8 cellular contexts compared by ENCODE assay signal in genomic region chr7:47574473-47575328, GRCh38. TPM values are rescaled to one million over a fixed set of nuclear protein-coding genes. Genes with fewer than 3 reads are reported as not detected.
DNase-seq lines count a peak whose midpoint lies in the region; ATAC-seq and TF ChIP-seq lines count a peak whose summit lies in the region.

No MANE protein-coding gene starts in this region.

- intact Hi-C loops in dorsolateral prefrontal cortex (cut with DNase I) = loop anchor here in 1 of 2 donors (10.0 kb wide), 1 partner anchor 310 kb away; no protein-coding TSS in a partner anchor
- intact Hi-C loops in activated T-helper 1 cell treated with anti-CD3 and anti-CD28 coated beads, Interleukin-12 subunit alpha, Interleukin-12 subunit beta, Interleukin-2, Interleukin-4 antibody, amounts not matched to agents 30 ng/mL and 10 ng/mL and 1 ng/mL, durations not matched to agents 14 hours and 24 hours and 36 hours (cut with micrococcal nuclease) = no loop called here

- H3K36me3 Mint-ChIP-seq in activated T-helper 1 cell treated with anti-CD3 and anti-CD28 coated beads, Interleukin-12 subunit alpha, Interleukin-12 subunit beta, Interleukin-2, Interleukin-4 antibody, amounts not matched to agents 30 ng/mL and 10 ng/mL and 1 ng/mL, durations not matched to agents 14 hours and 24 hours and 36 hours (ENCODE audit: low read depth) = no peaks in the 10 kb centered on the region
- no peaks in the 10 kb centered on the region for H3K36me3 Mint-ChIP-seq in activated naive CD4-positive, alpha-beta T cell treated with anti-CD3 and anti-CD28 coated beads, Interleukin-2, amount 50 U/mL, for 72 hours

- no peak overlapping the region for H3K4me3 Mint-ChIP-seq in activated T-helper 1 cell treated with anti-CD3 and anti-CD28 coated beads, Interleukin-12 subunit alpha, Interleukin-12 subunit beta, Interleukin-2, Interleukin-4 antibody, amounts not matched to agents 30 ng/mL and 10 ng/mL and 1 ng/mL, durations not matched to agents 14 hours and 24 hours and 36 hours

- H3K9me3 Mint-ChIP-seq in activated T-helper 1 cell treated with anti-CD3 and anti-CD28 coated beads, Interleukin-12 subunit alpha, Interleukin-12 subunit beta, Interleukin-2, Interleukin-4 antibody, amounts not matched to agents 30 ng/mL and 10 ng/mL and 1 ng/mL, durations not matched to agents 14 hours and 24 hours and 36 hours = no peaks in the 10 kb centered on the region
- peaks cover 0 to 7% of the 10 kb centered on the region in 2 donors for H3K9me3 Mint-ChIP-seq in activated naive CD4-positive, alpha-beta T cell treated with anti-CD3 and anti-CD28 coated beads, Interleukin-2, amount 50 U/mL, for 72 hours

- DNase-seq in RWPE1 (ENCODE audit: low spot score) (no peak), midbrain (lab: John Stamatoyannopoulos, UW) (peak; percentile 43), dorsolateral prefrontal cortex (no peak)
- DNase-seq in activated effector memory CD4-positive, alpha-beta T cell treated with anti-CD3 and anti-CD28 coated beads, Interleukin-2, amount 50 U/mL, for 16 hours = no peak
- DNase-seq in activated T-helper 1 cell treated with anti-CD3 and anti-CD28 coated beads, Interleukin-12 subunit alpha, Interleukin-12 subunit beta, Interleukin-2, Interleukin-4 antibody, amounts not matched to agents 30 ng/mL and 10 ng/mL and 1 ng/mL, durations not matched to agents 14 hours and 24 hours and 36 hours (ENCODE audit: low spot score) = no peak
- DNase-seq in activated naive CD4-positive, alpha-beta T cell treated with anti-CD3 and anti-CD28 coated beads, Interleukin-2, amount 50 U/mL, for 72 hours (ENCODE audit: low spot score in 2 of 2) = no peak

- H3K4me3 ChIP-seq in dorsolateral prefrontal cortex = no peak overlapping the region

- ATAC-seq in GM18868 (IDR thresholded peaks at IDR 0.05; ENCODE audit: unreplicated experiment) = peak; percentile 87
- ATAC-seq in HG02885 (IDR thresholded peaks at IDR 0.05; ENCODE audit: poor library complexity, unreplicated experiment) = peak; percentile 85
- no peak for ATAC-seq in activated naive CD4-positive, alpha-beta T cell treated with anti-CD3 and anti-CD28 coated beads, Interleukin-2, amount 50 U/mL, for 72 hours

- CTCF ChIA-PET in RWPE1 (lab: Yijun Ruan, JAX) = interaction anchor here (0.6 to 1.0 kb wide), 2 partner anchors 60 to 139 kb away, joined by 3 read pairs; no protein-coding TSS in a partner anchor

- peaks cover 9% of the 10 kb centered on the region for H3K4me1 Mint-ChIP-seq in activated T-helper 1 cell treated with anti-CD3 and anti-CD28 coated beads, Interleukin-12 subunit alpha, Interleukin-12 subunit beta, Interleukin-2, Interleukin-4 antibody, amounts not matched to agents 30 ng/mL and 10 ng/mL and 1 ng/mL, durations not matched to agents 14 hours and 24 hours and 36 hours (ENCODE audit: low read depth)

- TF ChIP-seq CTCF in RWPE1 (conservative IDR thresholded peaks at IDR 0.05; ENCODE audit: low read depth) (no peak), dorsolateral prefrontal cortex (IDR thresholded peaks at IDR 0.05 in 54 of 56, conservative IDR thresholded peaks at IDR 0.05 in 2 of 56; ENCODE audit: low read depth in 1 of 56, partially characterized antibody in 56 of 56) (no peak)

- H3K27ac ChIP-seq in RWPE1 = peak overlapping the region; percentile 42; the same call in 1 of the 2 replicates
- peak overlapping the region in 9 of 59 donors; percentile 1 to 50 (median 23) for H3K27ac ChIP-seq in dorsolateral prefrontal cortex

- H3K27me3 ChIP-seq in dorsolateral prefrontal cortex = peaks cover 0 to 7% (median 0%) of the 10 kb centered on the region in 45 donors

- no peak overlapping the region for H3K27ac Mint-ChIP-seq in activated T-helper 1 cell treated with anti-CD3 and anti-CD28 coated beads, Interleukin-12 subunit alpha, Interleukin-12 subunit beta, Interleukin-2, Interleukin-4 antibody, amounts not matched to agents 30 ng/mL and 10 ng/mL and 1 ng/mL, durations not matched to agents 14 hours and 24 hours and 36 hours
- H3K27ac Mint-ChIP-seq in activated naive CD4-positive, alpha-beta T cell treated with anti-CD3 and anti-CD28 coated beads, Interleukin-2, amount 50 U/mL, for 72 hours = no peak overlapping the region

- H3K27me3 Mint-ChIP-seq in activated T-helper 1 cell treated with anti-CD3 and anti-CD28 coated beads, Interleukin-12 subunit alpha, Interleukin-12 subunit beta, Interleukin-2, Interleukin-4 antibody, amounts not matched to agents 30 ng/mL and 10 ng/mL and 1 ng/mL, durations not matched to agents 14 hours and 24 hours and 36 hours (ENCODE audit: insufficient read depth) = peaks cover 13% of the 10 kb centered on the region

- POLR2A ChIA-PET in RWPE1 (lab: Yijun Ruan, JAX; ENCODE audit: low non-redundant PET) = no interaction called here

RNA-seq across cellular contexts. Expression of gene TNS3, which starts 7.2 kb away (rescaled TPM):
- 100 to 1,000 TPM in 5 of 120 experiments, 10 to 100 TPM in 115; 16.5 to 145 (median 47.8) TPM for total RNA-seq in dorsolateral prefrontal cortex
- 4.1 and 5.8 TPM in 2 replicates for total RNA-seq in activated T-helper 1 cell treated with anti-CD3 and anti-CD28 coated beads, Interleukin-12 subunit alpha, Interleukin-12 subunit beta, Interleukin-2, Interleukin-4 antibody, amounts not matched to agents 30 ng/mL and 10 ng/mL and 1 ng/mL, durations not matched to agents 14 hours and 24 hours and 36 hours
- total RNA-seq in activated naive CD4-positive, alpha-beta T cell treated with anti-CD3 and anti-CD28 coated beads, Interleukin-2, amount 50 U/mL, for 72 hours = 1 to 10 TPM in 1 of 2 donors, under 1 TPM in 1; 0.23 to 1.7 TPM

Comparison
In these comparisons a context has a peak if more than half of its experiments do, and no peak if none do; other contexts are left out.
1. ATAC-seq: peak in GM18868 (single experiment) and HG02885 (single experiment); none in activated naive CD4-positive, alpha-beta T cell treated with anti-CD3 and anti-CD28 coated beads, Interleukin-2, amount 50 U/mL, for 72 hours (0 of 2).